20 cellular contexts compared by ENCODE assay signal in the genomic region with DNA sequence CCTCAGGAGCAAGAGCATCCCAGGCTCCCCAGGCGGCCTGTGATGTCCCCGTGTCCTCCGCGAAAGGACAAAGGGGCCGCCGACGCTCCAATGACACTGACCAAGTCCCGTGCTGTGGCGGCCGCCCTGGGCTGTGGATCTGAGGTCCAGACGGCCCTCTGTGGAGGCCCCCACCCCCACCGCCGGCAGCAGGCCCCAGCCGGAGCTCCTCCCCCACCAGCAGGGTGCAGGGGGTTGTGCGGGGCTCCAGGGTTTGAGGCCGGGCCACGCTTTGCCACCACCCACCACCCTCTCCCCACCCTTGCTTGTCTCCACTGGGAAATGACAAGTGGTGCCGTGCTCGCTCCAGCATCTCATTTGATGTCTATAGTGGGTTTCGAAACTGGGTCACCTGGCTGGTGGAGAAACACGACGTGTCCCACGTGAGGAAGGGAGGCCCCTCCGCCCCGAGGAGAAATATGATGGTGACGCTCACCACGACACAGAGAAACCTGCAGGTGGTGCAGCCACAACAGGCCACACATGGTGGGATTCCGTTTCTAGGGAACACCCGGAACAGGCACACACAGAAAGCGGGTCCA. TPM values are rescaled to one million over a fixed set of nuclear protein-coding genes. Genes with fewer than 3 reads are reported as not detected.
DNase-seq lines count a peak whose midpoint lies in the region; ATAC-seq, FAIRE-seq and TF ChIP-seq lines count a peak whose summit lies in the region.
"Had no signal": no experiment of that assay in that cellular context is flagged by ENCODE, and none has a peak within 500 bp of the region (broad histone marks: within the 10 kb centered on the region; RNA-seq: fewer than 3 reads in every experiment).

No MANE protein-coding gene starts in this region.

- H3K4me3 ChIP-seq in right lobe of liver (no peak overlapping the region), HepG2 (replicated peaks in 1 of 3; ENCODE audit: insufficient read depth in 1 of 3, low read depth in 2 of 3, low read length in 3 of 3) (no peak overlapping the region), osteoblast (ENCODE audit: insufficient read depth, low read length) (no peak overlapping the region)
- H3K4me3 ChIP-seq: PC-9, SJCRH30 had no signal

- H3K27ac ChIP-seq in right lobe of liver (no peak overlapping the region), HepG2 (ENCODE audit: extremely low read length, insufficient read depth, low read length) (no peak overlapping the region), osteoblast (ENCODE audit: low read depth, low read length) (no peak overlapping the region)
- H3K27ac ChIP-seq: KMS-11, PC-9, RWPE1, SJCRH30 had no signal

- BruUV-seq in HepG2 (replicated peaks; lab: Mats Ljungman, UMichigan) = no TSS peak

- H3K27me3 Mint-ChIP-seq in T-helper 2 cell treated with Interferon-gamma antibody and Interleukin-4, amounts not matched to agents 5 μg/mL and 100 μg/mL, for 36 hours (ENCODE audit: low read depth) = no peaks in the 10 kb centered on the region

- 65% methylated on average over 11 of the region's 30 CpGs for WGBS in right lobe of liver (ENCODE audit: insufficient coverage, low coverage, low lambda C conversion rate, missing lambda C conversion rate)
- WGBS in HepG2 (ENCODE audit: low lambda C conversion rate) = 39% methylated on average over 30 of the region's 30 CpGs

- H3K9ac ChIP-seq in HepG2 (ENCODE audit: insufficient read depth, low read depth, low read length) = no peak overlapping the region
- H3K9ac ChIP-seq: KMS-11 had no signal

- POLR2A ChIA-PET in HepG2 (lab: Yijun Ruan, JAX) = no interaction called here

- FAIRE-seq in HepG2 (lab: Jason Lieb, UNC) = no peak
- FAIRE-seq: D721Med, GM12891, GM18507 had no signal

- H3K27me3 ChIP-seq in right lobe of liver (no peaks in the 10 kb centered on the region), HepG2 (ENCODE audit: control insufficient read depth in 1 of 2, insufficient read depth in 2 of 2, low read length in 2 of 2) (peaks cover 3 to 55% of the 10 kb centered on the region in 2 experiments; a peak in 4 of 5 replicates), osteoblast (ENCODE audit: insufficient read depth, low read length) (no peaks in the 10 kb centered on the region)
- H3K27me3 ChIP-seq: SJCRH30 had no signal

- intact Hi-C loops in right lobe of liver (cut with DNase I) (no loop called here), HepG2 (cut with micrococcal nuclease; ENCODE audit: unreplicated experiment) (no loop called here), head of caudate nucleus (cut with DNase I) (no loop called here)

- TF ChIP-seq CTCF in right lobe of liver (IDR thresholded peaks at IDR 0.05) (no peak), HepG2 (CRISPR knock-in tag; IDR thresholded peaks at IDR 0.05) (no peak), osteoblast (IDR thresholded peaks at IDR 0.05; ENCODE audit: extremely low read depth, low read depth, low read length) (no peak)

- TF ChIP-seq EP300 in HepG2 (IDR thresholded peaks at IDR 0.05; ENCODE audit: low read depth in 2 of 2, low read length in 2 of 2) (no peak), HepG2 (CRISPR knock-in tag; IDR thresholded peaks at IDR 0.05; ENCODE audit: borderline replicate concordance) (no peak)

- no peak overlapping the region for H2AFZ ChIP-seq in HepG2 (ENCODE audit: low read length)
- H2AFZ ChIP-seq in osteoblast (ENCODE audit: low read length) = no peak overlapping the region
- H2AFZ ChIP-seq: PC-9 had no signal

- DNase-seq in right lobe of liver = peak in 2 of 3 donors; percentile 7 to 42
- no peak for DNase-seq in HepG2 (ENCODE audit: low spot score)
- peak in 30 of 42 donors; percentile 8 to 78 (median 52) for DNase-seq in head of caudate nucleus
- DNase-seq in osteoblast (ENCODE audit: insufficient read length, low spot score, missing footprints) = peak; percentile 68
- no peak for DNase-seq in T-helper 2 cell treated with Interferon-gamma antibody and Interleukin-4, amounts not matched to agents 5 μg/mL and 100 μg/mL, for 36 hours (ENCODE audit: low spot score)
- no peak for DNase-seq in NCI-H2196 (lab: John Stamatoyannopoulos, UW; ENCODE audit: unreplicated experiment)
- no peak for DNase-seq in amygdala (lab: John Stamatoyannopoulos, UW)
- DNase-seq: C1 segment of cervical spinal cord, GOT3, NCI-H1417 treated with DMSO at 0.1 percent for 48 hours, NCI-H187 treated with DMSO at 0.1 percent for 48 hours, NCI-H345, NCI-H524 treated with DMSO at 0.1 percent for 48 hours, SJCRH30 had no signal

- H4K20me1 ChIP-seq in HepG2 (ENCODE audit: insufficient read depth, low read length) (no peaks in the 10 kb centered on the region), osteoblast (ENCODE audit: insufficient read depth, low read length) (no peaks in the 10 kb centered on the region)

- no peaks in the 10 kb centered on the region for H3K36me3 Mint-ChIP-seq in T-helper 2 cell treated with Interferon-gamma antibody and Interleukin-4, amounts not matched to agents 5 μg/mL and 100 μg/mL, for 36 hours (ENCODE audit: low read depth)

- no peaks in the 10 kb centered on the region for H3K4me1 ChIP-seq in right lobe of liver
- no peaks in the 10 kb centered on the region for H3K4me1 ChIP-seq in HepG2 (ENCODE audit: insufficient read depth, low read length)
- H3K4me1 ChIP-seq in osteoblast (ENCODE audit: insufficient read depth, low read length) = no peaks in the 10 kb centered on the region
- H3K4me1 ChIP-seq: SJCRH30 had no signal

- H3K79me2 ChIP-seq in HepG2 (ENCODE audit: insufficient read depth, low read length) (no peaks in the 10 kb centered on the region), osteoblast (ENCODE audit: insufficient read depth, low read length) (no peaks in the 10 kb centered on the region)

- TF ChIP-seq POLR2A in right lobe of liver (IDR thresholded peaks at IDR 0.05) = no peak
- no peak for TF ChIP-seq POLR2A in HepG2 (IDR thresholded peaks at IDR 0.05; ENCODE audit: insufficient read depth in 1 of 2, low read depth in 2 of 2, low read length in 2 of 2)

- CTCF ChIA-PET in HepG2 (lab: Yijun Ruan, JAX; ENCODE audit: low intra/inter-chr PET ratio, low total read pairs) = no interaction called here

- ATAC-seq in right lobe of liver = no peak
- ATAC-seq in HepG2 = no peak

- no peak overlapping the region for H3K4me3 Mint-ChIP-seq in T-helper 2 cell treated with Interferon-gamma antibody and Interleukin-4, amounts not matched to agents 5 μg/mL and 100 μg/mL, for 36 hours

- H3K4me2 ChIP-seq in HepG2 (ENCODE audit: low read depth, low read length) (no peak overlapping the region), osteoblast (ENCODE audit: insufficient read depth, low read length) (no peak overlapping the region)
- H3K4me2 ChIP-seq: KMS-11, PC-9 had no signal

- TF ChIP-seq RAD21 in HepG2 (CRISPR knock-in tag; IDR thresholded peaks at IDR 0.05) = no peak

- peaks cover 6% of the 10 kb centered on the region for H3K9me3 Mint-ChIP-seq in T-helper 2 cell treated with Interferon-gamma antibody and Interleukin-4, amounts not matched to agents 5 μg/mL and 100 μg/mL, for 36 hours

- H3K27ac Mint-ChIP-seq in T-helper 2 cell treated with Interferon-gamma antibody and Interleukin-4, amounts not matched to agents 5 μg/mL and 100 μg/mL, for 36 hours = no peak overlapping the region

- H3K36me3 ChIP-seq in right lobe of liver (no peaks in the 10 kb centered on the region), HepG2 (replicated peaks in 1 of 2; ENCODE audit: control insufficient read depth in 1 of 2, insufficient read depth in 2 of 2, low read length in 2 of 2) (no peaks in the 10 kb centered on the region), osteoblast (ENCODE audit: insufficient read depth, low read length) (no peaks in the 10 kb centered on the region)
- H3K36me3 ChIP-seq: SJCRH30 had no signal

- peaks cover 3% of the 10 kb centered on the region for H3K4me1 Mint-ChIP-seq in T-helper 2 cell treated with Interferon-gamma antibody and Interleukin-4, amounts not matched to agents 5 μg/mL and 100 μg/mL, for 36 hours (ENCODE audit: low read depth)

- H3K9me3 ChIP-seq in right lobe of liver = no peaks in the 10 kb centered on the region
- no peaks in the 10 kb centered on the region for H3K9me3 ChIP-seq in HepG2 (ENCODE audit: low read length)
- no peaks in the 10 kb centered on the region for H3K9me3 ChIP-seq in osteoblast (ENCODE audit: low read depth, low read length)
- H3K9me3 ChIP-seq: SJCRH30 had no signal

- in situ Hi-C loops in HepG2 (cut with HindIII; ENCODE audit: extremely low pct_ligation_motif_present, low pct_unique_long_range_greater_than_20kb) = no loop called here

TF ChIP-seq in HepG2, 621 proteins besides CTCF, POLR2A, EP300 and RAD21 (continues in another document):
- TF ChIP-seq ZFP41 (CRISPR knock-in tag; IDR thresholded peaks at IDR 0.05; ENCODE audit: borderline replicate concordance) = no peak
- no peak for TF ChIP-seq PAX8 (CRISPR knock-in tag; IDR thresholded peaks at IDR 0.05; ENCODE audit: borderline replicate concordance)
- TF ChIP-seq KLF12 (CRISPR knock-in tag; IDR thresholded peaks at IDR 0.05; ENCODE audit: borderline replicate concordance) = no peak
- TF ChIP-seq SNRNP70 (IDR thresholded peaks at IDR 0.05; ENCODE audit: low read depth, low read length) = no peak
- TF ChIP-seq REL (CRISPR knock-in tag; conservative IDR thresholded peaks at IDR 0.05) = no peak

RNA-seq across cellular contexts. Expression of a gene that starts 31.1 kb away (rescaled TPM):
- total RNA-seq in right lobe of liver (1 to 10 TPM in 2 of 6 experiments, under 1 TPM in 4; 0.22 to 1.3 (median 0.37) TPM), HepG2 (2016; rRNA removed; fragmentation: Illumina TruSeq; extraction: Trizol) (not detected in 2 replicates), osteoblast (5.3 and 8.3 TPM in 2 replicates)
- total RNA-seq in HepG2 (2016; cell fraction: cytosol; rRNA removed; fragmentation: Illumina TruSeq; extraction: Trizol; ENCODE audit: low read depth) = not detected in 2 replicates
- not detected in 2 replicates for total RNA-seq in HepG2 (2016; cell fraction: insoluble cytoplasmic fraction; rRNA removed; fragmentation: Illumina TruSeq; extraction: Trizol)
- not detected in 2 replicates for total RNA-seq in HepG2 (2016; cell fraction: membrane; rRNA removed; fragmentation: Illumina TruSeq; extraction: Trizol)
- not detected in 2 replicates for total RNA-seq in HepG2 (2016; cell fraction: nucleus; rRNA removed; fragmentation: Illumina TruSeq; extraction: Trizol)
- not detected in 2 replicates for polyA plus RNA-seq in HepG2 (2011; rRNA removed)
- not detected in 2 replicates for polyA plus RNA-seq in HepG2 (2011; cell fraction: cytosol; rRNA removed)
- polyA plus RNA-seq in HepG2 (2011; cell fraction: nucleus; rRNA removed) = 0.02 TPM in 1 of 2 replicates, not detected in the other
- not detected in 2 replicates for polyA plus RNA-seq in HepG2 (2012)
- not detected in 2 replicates for polyA plus RNA-seq in HepG2 (2016; cell fraction: cytosol; fragmentation: Illumina TruSeq; extraction: Trizol; ENCODE audit: low read depth)
- polyA plus RNA-seq in HepG2 (2016; cell fraction: insoluble cytoplasmic fraction; fragmentation: Illumina TruSeq; extraction: Trizol; ENCODE audit: low read depth) = not detected in 2 replicates
- not detected in 2 replicates for polyA plus RNA-seq in HepG2 (2016; cell fraction: membrane; fragmentation: Illumina TruSeq; extraction: Trizol; ENCODE audit: low read depth)
- not detected in 2 replicates for polyA plus RNA-seq in HepG2 (2016; cell fraction: nucleus; fragmentation: Illumina TruSeq; extraction: Trizol; ENCODE audit: insufficient read depth, low read depth)
- not detected in 2 replicates for polyA minus RNA-seq in HepG2 (2011; rRNA and poly(A)+ RNA removed; ENCODE audit: low replicate concordance)
- not detected in 2 replicates for polyA minus RNA-seq in HepG2 (2011; cell fraction: cytosol; rRNA and poly(A)+ RNA removed)
- not detected in 2 replicates for polyA minus RNA-seq in HepG2 (2011; cell fraction: nucleus; rRNA and poly(A)+ RNA removed)
- total RNA-seq: SJCRH30 had no signal

Comparison
In these comparisons a context has a peak if more than half of its experiments do, and no peak if none do; other contexts are left out.
1. DNase-seq: peak in right lobe of liver (2 of 3), head of caudate nucleus (30 of 42) and osteoblast (single experiment); none in HepG2 (single experiment), T-helper 2 cell treated with Interferon-gamma antibody and Interleukin-4, amounts not matched to agents 5 μg/mL and 100 μg/mL, for 36 hours (single experiment), NCI-H2196 (single experiment) and amygdala (0 of 56).